Comparison of ENCODE assay signal across 1 cellular context in genomic region chr2:10792660-10793400, GRCh38.
A peak's percentile ranks its signal among the peaks of the same experiment; 100 is the strongest.
TF ChIP-seq lines count a peak whose summit lies in the region.

No MANE protein-coding gene starts in this region.

TF ChIP-seq in HepG2, 621 proteins besides CTCF, POLR2A, EP300 and RAD21:
- TF ChIP-seq ZBTB2 (CRISPR knock-in tag; IDR thresholded peaks at IDR 0.05; ENCODE audit: low read depth) (no peak), ZBTB33 (CRISPR knock-in tag; IDR thresholded peaks at IDR 0.05) (peak; percentile 72), ZNF883 (CRISPR knock-in tag; IDR thresholded peaks at IDR 0.05; ENCODE audit: not compliant biosample characterization) (peak; percentile 35), ZFX (CRISPR knock-in tag; IDR thresholded peaks at IDR 0.05; ENCODE audit: low read depth) (0 out of 2 replicates have a peak, but pooled peaks have one; percentile 11), ZNF687 (CRISPR knock-in tag; IDR thresholded peaks at IDR 0.05) (0 out of 2 replicates have a peak, but pooled peaks have one; percentile 11)
